Comparison of ENCODE assay signal across 8 cellular contexts in the genomic region with DNA sequence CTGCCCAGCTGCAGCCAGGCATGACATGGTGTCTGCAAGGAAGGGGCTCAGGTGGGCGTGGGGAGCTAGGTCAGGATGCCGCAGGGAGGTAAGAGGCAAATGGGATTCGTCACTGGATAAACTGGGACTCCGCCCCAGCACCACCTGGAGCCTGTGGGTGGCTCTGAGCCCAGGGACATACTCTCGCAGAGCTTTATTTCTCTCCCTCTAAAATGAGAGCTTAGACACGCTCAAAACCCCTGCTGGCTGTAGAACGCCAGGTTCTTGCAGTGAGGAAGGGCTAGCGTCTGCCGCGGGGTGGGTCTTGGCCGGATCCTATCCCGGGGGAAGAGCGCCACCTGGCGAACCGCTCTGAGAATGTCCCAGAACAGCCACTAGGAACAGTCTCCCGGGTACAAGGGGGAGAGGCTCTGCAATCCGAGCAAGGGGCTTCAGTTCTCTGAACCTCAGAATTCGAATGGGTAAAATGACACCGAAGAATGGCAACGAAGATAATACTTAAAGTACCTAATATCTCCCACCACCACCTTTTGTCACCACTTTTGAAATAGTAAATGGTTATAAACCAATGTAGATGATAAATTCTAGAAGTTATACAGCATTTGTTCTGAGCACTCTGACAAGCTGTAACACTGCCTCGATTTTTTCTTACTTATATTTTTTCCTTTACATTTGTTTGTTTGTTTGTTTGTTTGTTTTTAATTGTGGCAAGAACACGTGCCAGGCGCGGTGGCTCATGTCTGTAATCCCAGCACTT. TPM values are rescaled to one million over a fixed set of nuclear protein-coding genes. Genes with fewer than 3 reads are reported as not detected.
A peak's percentile ranks its signal among the peaks of the same experiment; 100 is the strongest.
DNase-seq lines count a peak whose midpoint lies in the region; ATAC-seq and TF ChIP-seq lines count a peak whose summit lies in the region.

No MANE protein-coding gene starts in this region.

- DNase-seq in AG08396 (ENCODE audit: low spot score) (peak; percentile 84), NCI-H748 treated with DMSO at 0.1 percent for 48 hours (lab: John Stamatoyannopoulos, UW) (peak; percentile 76), lung (ENCODE audit: low spot score) (peak; percentile 78)
- peak; percentile 45 to 62 for DNase-seq in activated CD8-positive, alpha-beta memory T cell treated with anti-CD3 and anti-CD28 coated beads for 1 hour (ENCODE audit: extremely low read depth in 1 of 2, low read depth in 1 of 2)
- DNase-seq in effector CD8-positive, alpha-beta T cell (lab: John Stamatoyannopoulos, UW), result peak; percentile 57
- DNase-seq in stimulated activated CD4-positive, alpha-beta T cell treated with anti-CD3 and anti-CD28 coated beads, TNF-alpha, amount 100 ng/mL, for 4 hours (ENCODE audit: low read depth in 3 of 3), result peak; percentile 58 to 75 (median 62)

- peaks cover 0 to 1% of the 10 kb centered on the region in 2 donors for H3K4me1 ChIP-seq in lung (ENCODE audit: control insufficient read depth in 2 of 2, insufficient read depth in 2 of 2, low read length in 2 of 2)

- H3K9me3 ChIP-seq in lung (ENCODE audit: control insufficient read depth in 2 of 2, insufficient read depth in 1 of 2, low read length in 1 of 2), result no peaks in the 10 kb centered on the region

- H3K36me3 ChIP-seq in lung (ENCODE audit: control insufficient read depth in 2 of 2, insufficient read depth in 2 of 2, low read length in 2 of 2), result no peaks in the 10 kb centered on the region

- 16 to 17% methylated on average over 24 of the region's 24 CpGs for WGBS in lung, 2 donors

- no peaks in the 10 kb centered on the region for H3K27me3 ChIP-seq in lung (ENCODE audit: control insufficient read depth, insufficient read depth)

- peak; percentile 95 for ATAC-seq in GM18907 (IDR thresholded peaks at IDR 0.05; ENCODE audit: unreplicated experiment)
- peak; percentile 95 for ATAC-seq in HG03354 (IDR thresholded peaks at IDR 0.05; ENCODE audit: poor library complexity, severe bottlenecking, unreplicated experiment)
- ATAC-seq in lung (ENCODE audit: insufficient read depth, low FRiP score), result peak; percentile 94

- no peak overlapping the region for H3K27ac ChIP-seq in lung (ENCODE audit: low read depth in 1 of 2, low read length in 1 of 2)

- peak; percentile 75 for TF ChIP-seq CTCF in lung (IDR thresholded peaks at IDR 0.05; ENCODE audit: control extremely low read depth, extremely low read depth)

- H3K4me3 ChIP-seq in lung, result no peak overlapping the region

RNA-seq across cellular contexts. Expression of a gene that starts 53.2 kb away (rescaled TPM):
- 10 to 100 TPM; 13.1 to 32.8 TPM for total RNA-seq in lung
- 1 to 10 TPM; 1.2 to 1.5 TPM for polyA plus RNA-seq in lung
